In the genomic region with DNA sequence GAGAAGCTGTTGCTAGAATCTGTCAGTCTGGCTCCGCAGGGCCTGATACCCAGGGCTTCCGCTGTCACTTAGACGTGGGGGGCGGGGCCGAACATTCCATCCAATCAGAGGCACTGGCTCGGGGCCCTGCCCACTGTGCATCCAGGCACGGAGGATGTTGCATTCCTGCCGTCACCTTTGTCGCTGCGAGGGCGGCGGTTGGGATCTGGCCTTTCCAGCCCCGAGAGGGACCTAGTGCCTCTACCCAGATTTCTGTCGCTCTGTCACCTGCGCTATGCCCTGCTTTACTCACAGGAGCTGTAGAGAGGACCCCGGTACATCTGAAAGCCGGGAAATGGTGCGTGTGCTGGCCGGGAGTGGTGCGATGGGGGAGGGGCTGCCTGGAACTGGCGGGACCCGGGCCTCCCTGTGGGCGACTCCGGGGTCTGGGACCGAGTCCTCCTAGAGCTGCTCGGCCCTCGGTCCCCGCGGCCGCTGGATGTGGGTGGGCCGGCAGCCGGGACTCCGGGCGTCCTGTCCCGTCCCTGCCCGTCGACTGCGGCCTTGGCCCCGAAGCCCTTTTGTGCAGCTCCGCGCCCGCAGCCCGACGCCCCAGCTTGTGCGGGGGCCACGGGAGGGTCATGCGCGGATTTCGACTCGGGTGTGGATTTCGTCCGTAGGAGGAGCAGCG, we compare ENCODE assay signal across 1 cellular context.
A peak's percentile ranks its signal among the peaks of the same experiment; 100 is the strongest.
TF ChIP-seq lines count a peak whose summit lies in the region.

A gene (plus strand): TSS at position 133 of the 670 bp plus-strand sequence. CDS start 142 bp downstream, at position 275.

TF ChIP-seq in HepG2, 621 proteins besides CTCF, POLR2A, EP300 and RAD21 (continued from another document and continues in another):
- TF ChIP-seq, protein P1, sequence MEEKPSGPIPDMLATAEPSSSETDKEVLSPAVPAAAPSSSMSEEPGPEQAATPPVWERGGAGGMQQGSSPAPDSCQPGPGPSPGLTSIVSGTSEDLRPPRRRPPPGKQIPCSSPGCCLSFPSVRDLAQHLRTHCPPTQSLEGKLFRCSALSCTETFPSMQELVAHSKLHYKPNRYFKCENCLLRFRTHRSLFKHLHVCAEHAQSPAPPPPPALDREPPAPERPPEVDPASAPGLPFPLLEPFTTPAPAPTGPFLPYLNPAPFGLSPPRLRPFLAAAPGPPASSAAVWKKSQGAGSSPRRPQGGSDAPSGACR (CRISPR knock-in tag; IDR thresholded peaks at IDR 0.05): 0 out of 2 replicates have a peak, but pooled peaks have one; percentile 40
- TF ChIP-seq KDM1A (CRISPR knock-in tag; IDR thresholded peaks at IDR 0.05) (peak; percentile 90; the same call in 1 of the 2 replicates), SALL1 (CRISPR knock-in tag; IDR thresholded peaks at IDR 0.05) (peak; percentile 69), NONO (IDR thresholded peaks at IDR 0.05) (no peak), NONO (CRISPR knock-in tag; conservative IDR thresholded peaks at IDR 0.05) (peak; percentile 72), BHLHE40 (IDR thresholded peaks at IDR 0.05; ENCODE audit: low read length) (0 out of 2 replicates have a peak, but pooled peaks have one; percentile 31), MXI1 (IDR thresholded peaks at IDR 0.05; ENCODE audit: borderline replicate concordance, low read depth, low read length) (peak; percentile 70; the same call in 1 of the 3 replicates), PHF21A (CRISPR knock-in tag; IDR thresholded peaks at IDR 0.05) (peak; percentile 56; the same call in 1 of the 2 replicates), ZNF430 (CRISPR knock-in tag; IDR thresholded peaks at IDR 0.05) (peak; percentile 74), KDM3A (CRISPR knock-in tag; IDR thresholded peaks at IDR 0.05; ENCODE audit: low read depth) (peak; percentile 42; the same call in 1 of the 2 replicates), ZNF709 (CRISPR knock-in tag; IDR thresholded peaks at IDR 0.05) (peak; percentile 84), RNF2 (conservative IDR thresholded peaks at IDR 0.05; ENCODE audit: low read depth) (0 out of 2 replicates have a peak, but pooled peaks have one; percentile 28), NRL (CRISPR knock-in tag; IDR thresholded peaks at IDR 0.05; ENCODE audit: borderline replicate concordance) (peak; percentile 71; the same call in 1 of the 2 replicates), EHMT2 (IDR thresholded peaks at IDR 0.05; ENCODE audit: borderline replicate concordance, low read depth, low read length) (no peak), ZNF75D (CRISPR knock-in tag; IDR thresholded peaks at IDR 0.05; ENCODE audit: borderline replicate concordance) (no peak), SOX6 (IDR thresholded peaks at IDR 0.05) (no peak), SOX6 (CRISPR knock-in tag; IDR thresholded peaks at IDR 0.05) (0 out of 2 replicates have a peak, but pooled peaks have one; percentile 25), ZNF605 (CRISPR knock-in tag; IDR thresholded peaks at IDR 0.05) (peak; percentile 85), HOXA3 (CRISPR knock-in tag; IDR thresholded peaks at IDR 0.05) (peak; percentile 66), CREB1 (IDR thresholded peaks at IDR 0.05) (no peak), CREB1 (CRISPR knock-in tag; IDR thresholded peaks at IDR 0.05) (peak; percentile 53; the same call in 1 of the 2 replicates), ZNF160 (CRISPR knock-in tag; IDR thresholded peaks at IDR 0.05) (no peak), ZMYM4 (CRISPR knock-in tag; IDR thresholded peaks at IDR 0.05) (0 out of 2 replicates have a peak, but pooled peaks have one; percentile 27), ZNF230 (CRISPR knock-in tag; IDR thresholded peaks at IDR 0.05) (peak; percentile 87; the same call in 1 of the 2 replicates), ZNF766 (CRISPR knock-in tag; IDR thresholded peaks at IDR 0.05; ENCODE audit: borderline replicate concordance) (no peak), RORA (CRISPR knock-in tag; IDR thresholded peaks at IDR 0.05) (no peak)
- TF ChIP-seq, protein P2, sequence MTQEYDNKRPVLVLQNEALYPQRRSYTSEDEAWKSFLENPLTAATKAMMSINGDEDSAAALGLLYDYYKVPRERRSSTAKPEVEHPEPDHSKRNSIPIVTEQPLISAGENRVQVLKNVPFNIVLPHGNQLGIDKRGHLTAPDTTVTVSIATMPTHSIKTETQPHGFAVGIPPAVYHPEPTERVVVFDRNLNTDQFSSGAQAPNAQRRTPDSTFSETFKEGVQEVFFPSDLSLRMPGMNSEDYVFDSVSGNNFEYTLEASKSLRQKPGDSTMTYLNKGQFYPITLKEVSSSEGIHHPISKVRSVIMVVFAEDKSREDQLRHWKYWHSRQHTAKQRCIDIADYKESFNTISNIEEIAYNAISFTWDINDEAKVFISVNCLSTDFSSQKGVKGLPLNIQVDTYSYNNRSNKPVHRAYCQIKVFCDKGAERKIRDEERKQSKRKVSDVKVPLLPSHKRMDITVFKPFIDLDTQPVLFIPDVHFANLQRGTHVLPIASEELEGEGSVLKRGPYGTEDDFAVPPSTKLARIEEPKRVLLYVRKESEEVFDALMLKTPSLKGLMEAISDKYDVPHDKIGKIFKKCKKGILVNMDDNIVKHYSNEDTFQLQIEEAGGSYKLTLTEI (CRISPR knock-in tag; conservative IDR thresholded peaks at IDR 0.05): no peak
- TF ChIP-seq, protein P3, sequence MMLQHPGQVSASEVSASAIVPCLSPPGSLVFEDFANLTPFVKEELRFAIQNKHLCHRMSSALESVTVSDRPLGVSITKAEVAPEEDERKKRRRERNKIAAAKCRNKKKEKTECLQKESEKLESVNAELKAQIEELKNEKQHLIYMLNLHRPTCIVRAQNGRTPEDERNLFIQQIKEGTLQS (CRISPR knock-in tag; IDR thresholded peaks at IDR 0.05): no peak
- TF ChIP-seq, protein P4, sequence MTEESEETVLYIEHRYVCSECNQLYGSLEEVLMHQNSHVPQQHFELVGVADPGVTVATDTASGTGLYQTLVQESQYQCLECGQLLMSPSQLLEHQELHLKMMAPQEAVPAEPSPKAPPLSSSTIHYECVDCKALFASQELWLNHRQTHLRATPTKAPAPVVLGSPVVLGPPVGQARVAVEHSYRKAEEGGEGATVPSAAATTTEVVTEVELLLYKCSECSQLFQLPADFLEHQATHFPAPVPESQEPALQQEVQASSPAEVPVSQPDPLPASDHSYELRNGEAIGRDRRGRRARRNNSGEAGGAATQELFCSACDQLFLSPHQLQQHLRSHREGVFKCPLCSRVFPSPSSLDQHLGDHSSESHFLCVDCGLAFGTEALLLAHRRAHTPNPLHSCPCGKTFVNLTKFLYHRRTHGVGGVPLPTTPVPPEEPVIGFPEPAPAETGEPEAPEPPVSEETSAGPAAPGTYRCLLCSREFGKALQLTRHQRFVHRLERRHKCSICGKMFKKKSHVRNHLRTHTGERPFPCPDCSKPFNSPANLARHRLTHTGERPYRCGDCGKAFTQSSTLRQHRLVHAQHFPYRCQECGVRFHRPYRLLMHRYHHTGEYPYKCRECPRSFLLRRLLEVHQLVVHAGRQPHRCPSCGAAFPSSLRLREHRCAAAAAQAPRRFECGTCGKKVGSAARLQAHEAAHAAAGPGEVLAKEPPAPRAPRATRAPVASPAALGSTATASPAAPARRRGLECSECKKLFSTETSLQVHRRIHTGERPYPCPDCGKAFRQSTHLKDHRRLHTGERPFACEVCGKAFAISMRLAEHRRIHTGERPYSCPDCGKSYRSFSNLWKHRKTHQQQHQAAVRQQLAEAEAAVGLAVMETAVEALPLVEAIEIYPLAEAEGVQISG (CRISPR knock-in tag; IDR thresholded peaks at IDR 0.05): 0 out of 2 replicates have a peak, but pooled peaks have one; percentile 13
- TF ChIP-seq, protein P5, sequence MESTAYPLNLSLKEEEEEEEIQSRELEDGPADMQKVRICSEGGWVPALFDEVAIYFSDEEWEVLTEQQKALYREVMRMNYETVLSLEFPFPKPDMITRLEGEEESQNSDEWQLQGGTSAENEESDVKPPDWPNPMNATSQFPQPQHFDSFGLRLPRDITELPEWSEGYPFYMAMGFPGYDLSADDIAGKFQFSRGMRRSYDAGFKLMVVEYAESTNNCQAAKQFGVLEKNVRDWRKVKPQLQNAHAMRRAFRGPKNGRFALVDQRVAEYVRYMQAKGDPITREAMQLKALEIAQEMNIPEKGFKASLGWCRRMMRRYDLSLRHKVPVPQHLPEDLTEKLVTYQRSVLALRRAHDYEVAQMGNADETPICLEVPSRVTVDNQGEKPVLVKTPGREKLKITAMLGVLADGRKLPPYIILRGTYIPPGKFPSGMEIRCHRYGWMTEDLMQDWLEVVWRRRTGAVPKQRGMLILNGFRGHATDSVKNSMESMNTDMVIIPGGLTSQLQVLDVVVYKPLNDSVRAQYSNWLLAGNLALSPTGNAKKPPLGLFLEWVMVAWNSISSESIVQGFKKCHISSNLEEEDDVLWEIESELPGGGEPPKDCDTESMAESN (CRISPR knock-in tag; conservative IDR thresholded peaks at IDR 0.05): peak; percentile 87
- TF ChIP-seq, protein P6, sequence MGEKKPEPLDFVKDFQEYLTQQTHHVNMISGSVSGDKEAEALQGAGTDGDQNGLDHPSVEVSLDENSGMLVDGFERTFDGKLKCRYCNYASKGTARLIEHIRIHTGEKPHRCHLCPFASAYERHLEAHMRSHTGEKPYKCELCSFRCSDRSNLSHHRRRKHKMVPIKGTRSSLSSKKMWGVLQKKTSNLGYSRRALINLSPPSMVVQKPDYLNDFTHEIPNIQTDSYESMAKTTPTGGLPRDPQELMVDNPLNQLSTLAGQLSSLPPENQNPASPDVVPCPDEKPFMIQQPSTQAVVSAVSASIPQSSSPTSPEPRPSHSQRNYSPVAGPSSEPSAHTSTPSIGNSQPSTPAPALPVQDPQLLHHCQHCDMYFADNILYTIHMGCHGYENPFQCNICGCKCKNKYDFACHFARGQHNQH (CRISPR knock-in tag; IDR thresholded peaks at IDR 0.05): 0 out of 2 replicates have a peak, but pooled peaks have one; percentile 34
- TF ChIP-seq, protein P7, sequence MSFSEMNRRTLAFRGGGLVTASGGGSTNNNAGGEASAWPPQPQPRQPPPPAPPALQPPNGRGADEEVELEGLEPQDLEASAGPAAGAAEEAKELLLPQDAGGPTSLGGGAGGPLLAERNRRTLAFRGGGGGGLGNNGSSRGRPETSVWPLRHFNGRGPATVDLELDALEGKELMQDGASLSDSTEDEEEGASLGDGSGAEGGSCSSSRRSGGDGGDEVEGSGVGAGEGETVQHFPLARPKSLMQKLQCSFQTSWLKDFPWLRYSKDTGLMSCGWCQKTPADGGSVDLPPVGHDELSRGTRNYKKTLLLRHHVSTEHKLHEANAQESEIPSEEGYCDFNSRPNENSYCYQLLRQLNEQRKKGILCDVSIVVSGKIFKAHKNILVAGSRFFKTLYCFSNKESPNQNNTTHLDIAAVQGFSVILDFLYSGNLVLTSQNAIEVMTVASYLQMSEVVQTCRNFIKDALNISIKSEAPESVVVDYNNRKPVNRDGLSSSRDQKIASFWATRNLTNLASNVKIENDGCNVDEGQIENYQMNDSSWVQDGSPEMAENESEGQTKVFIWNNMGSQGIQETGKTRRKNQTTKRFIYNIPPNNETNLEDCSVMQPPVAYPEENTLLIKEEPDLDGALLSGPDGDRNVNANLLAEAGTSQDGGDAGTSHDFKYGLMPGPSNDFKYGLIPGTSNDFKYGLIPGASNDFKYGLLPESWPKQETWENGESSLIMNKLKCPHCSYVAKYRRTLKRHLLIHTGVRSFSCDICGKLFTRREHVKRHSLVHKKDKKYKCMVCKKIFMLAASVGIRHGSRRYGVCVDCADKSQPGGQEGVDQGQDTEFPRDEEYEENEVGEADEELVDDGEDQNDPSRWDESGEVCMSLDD (CRISPR knock-in tag; IDR thresholded peaks at IDR 0.05; ENCODE audit: borderline replicate concordance): 0 out of 2 replicates have a peak, but pooled peaks have one; percentile 60
- TF ChIP-seq, protein P8, sequence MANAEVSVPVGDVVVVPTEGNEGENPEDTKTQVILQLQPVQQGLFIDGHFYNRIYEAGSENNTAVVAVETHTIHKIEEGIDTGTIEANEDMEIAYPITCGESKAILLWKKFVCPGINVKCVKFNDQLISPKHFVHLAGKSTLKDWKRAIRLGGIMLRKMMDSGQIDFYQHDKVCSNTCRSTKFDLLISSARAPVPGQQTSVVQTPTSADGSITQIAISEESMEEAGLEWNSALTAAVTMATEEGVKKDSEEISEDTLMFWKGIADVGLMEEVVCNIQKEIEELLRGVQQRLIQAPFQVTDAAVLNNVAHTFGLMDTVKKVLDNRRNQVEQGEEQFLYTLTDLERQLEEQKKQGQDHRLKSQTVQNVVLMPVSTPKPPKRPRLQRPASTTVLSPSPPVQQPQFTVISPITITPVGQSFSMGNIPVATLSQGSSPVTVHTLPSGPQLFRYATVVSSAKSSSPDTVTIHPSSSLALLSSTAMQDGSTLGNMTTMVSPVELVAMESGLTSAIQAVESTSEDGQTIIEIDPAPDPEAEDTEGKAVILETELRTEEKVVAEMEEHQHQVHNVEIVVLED (CRISPR knock-in tag; IDR thresholded peaks at IDR 0.05; ENCODE audit: borderline replicate concordance): peak; percentile 73
- TF ChIP-seq, protein P9, sequence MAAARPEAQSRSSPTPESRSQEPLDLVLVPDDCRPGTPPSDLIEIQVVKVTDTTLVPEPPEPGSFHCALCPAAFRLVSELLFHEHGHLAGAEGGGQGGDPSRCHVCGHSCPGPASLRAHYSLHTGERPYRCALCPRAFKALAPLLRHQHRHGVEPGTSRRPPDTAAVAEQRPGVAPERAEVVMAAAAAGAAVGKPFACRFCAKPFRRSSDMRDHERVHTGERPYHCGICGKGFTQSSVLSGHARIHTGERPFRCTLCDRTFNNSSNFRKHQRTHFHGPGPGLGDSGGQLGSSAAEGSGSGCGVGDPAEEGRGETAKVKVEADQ (CRISPR knock-in tag; IDR thresholded peaks at IDR 0.05; ENCODE audit: borderline replicate concordance): peak; percentile 83; the same call in 1 of the 2 replicates
- TF ChIP-seq, protein P10, sequence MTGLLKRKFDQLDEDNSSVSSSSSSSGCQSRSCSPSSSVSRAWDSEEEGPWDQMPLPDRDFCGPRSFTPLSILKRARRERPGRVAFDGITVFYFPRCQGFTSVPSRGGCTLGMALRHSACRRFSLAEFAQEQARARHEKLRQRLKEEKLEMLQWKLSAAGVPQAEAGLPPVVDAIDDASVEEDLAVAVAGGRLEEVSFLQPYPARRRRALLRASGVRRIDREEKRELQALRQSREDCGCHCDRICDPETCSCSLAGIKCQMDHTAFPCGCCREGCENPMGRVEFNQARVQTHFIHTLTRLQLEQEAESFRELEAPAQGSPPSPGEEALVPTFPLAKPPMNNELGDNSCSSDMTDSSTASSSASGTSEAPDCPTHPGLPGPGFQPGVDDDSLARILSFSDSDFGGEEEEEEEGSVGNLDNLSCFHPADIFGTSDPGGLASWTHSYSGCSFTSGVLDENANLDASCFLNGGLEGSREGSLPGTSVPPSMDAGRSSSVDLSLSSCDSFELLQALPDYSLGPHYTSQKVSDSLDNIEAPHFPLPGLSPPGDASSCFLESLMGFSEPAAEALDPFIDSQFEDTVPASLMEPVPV (CRISPR knock-in tag; IDR thresholded peaks at IDR 0.05): peak; percentile 75; the same call in 1 of the 2 replicates
- TF ChIP-seq, protein P11, sequence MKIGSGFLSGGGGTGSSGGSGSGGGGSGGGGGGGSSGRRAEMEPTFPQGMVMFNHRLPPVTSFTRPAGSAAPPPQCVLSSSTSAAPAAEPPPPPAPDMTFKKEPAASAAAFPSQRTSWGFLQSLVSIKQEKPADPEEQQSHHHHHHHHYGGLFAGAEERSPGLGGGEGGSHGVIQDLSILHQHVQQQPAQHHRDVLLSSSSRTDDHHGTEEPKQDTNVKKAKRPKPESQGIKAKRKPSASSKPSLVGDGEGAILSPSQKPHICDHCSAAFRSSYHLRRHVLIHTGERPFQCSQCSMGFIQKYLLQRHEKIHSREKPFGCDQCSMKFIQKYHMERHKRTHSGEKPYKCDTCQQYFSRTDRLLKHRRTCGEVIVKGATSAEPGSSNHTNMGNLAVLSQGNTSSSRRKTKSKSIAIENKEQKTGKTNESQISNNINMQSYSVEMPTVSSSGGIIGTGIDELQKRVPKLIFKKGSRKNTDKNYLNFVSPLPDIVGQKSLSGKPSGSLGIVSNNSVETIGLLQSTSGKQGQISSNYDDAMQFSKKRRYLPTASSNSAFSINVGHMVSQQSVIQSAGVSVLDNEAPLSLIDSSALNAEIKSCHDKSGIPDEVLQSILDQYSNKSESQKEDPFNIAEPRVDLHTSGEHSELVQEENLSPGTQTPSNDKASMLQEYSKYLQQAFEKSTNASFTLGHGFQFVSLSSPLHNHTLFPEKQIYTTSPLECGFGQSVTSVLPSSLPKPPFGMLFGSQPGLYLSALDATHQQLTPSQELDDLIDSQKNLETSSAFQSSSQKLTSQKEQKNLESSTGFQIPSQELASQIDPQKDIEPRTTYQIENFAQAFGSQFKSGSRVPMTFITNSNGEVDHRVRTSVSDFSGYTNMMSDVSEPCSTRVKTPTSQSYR (CRISPR knock-in tag; IDR thresholded peaks at IDR 0.05; ENCODE audit: borderline replicate concordance): peak; percentile 90
